In the genomic region with DNA sequence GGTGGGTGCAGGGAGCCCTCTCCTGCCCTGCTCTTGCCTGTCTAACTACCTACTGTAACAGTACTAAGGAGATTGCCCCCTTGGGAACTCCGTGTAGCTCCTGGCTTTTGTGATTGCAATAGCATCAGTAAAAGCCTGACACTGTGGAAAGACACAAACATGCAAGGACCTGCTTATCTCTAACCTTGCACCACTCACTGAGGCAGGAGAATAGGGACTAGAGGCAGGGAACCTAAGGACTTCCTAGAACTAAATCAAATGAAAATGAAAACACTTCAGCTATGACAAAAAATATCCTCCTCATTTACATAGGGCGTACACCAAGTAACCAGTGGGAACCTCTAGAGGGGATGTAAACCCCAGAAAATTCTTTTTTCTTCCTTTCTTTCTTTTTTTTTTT, we compare ENCODE assay signal across 26 cellular contexts. TPM values are rescaled to one million over a fixed set of nuclear protein-coding genes. Genes with fewer than 3 reads are reported as not detected.
DNase-seq lines count a peak whose midpoint lies in the region; ATAC-seq, FAIRE-seq and TF ChIP-seq lines count a peak whose summit lies in the region.
"Had no signal": no experiment of that assay in that cellular context is flagged by ENCODE, and none has a peak within 500 bp of the region (broad histone marks: within the 10 kb centered on the region; RNA-seq: fewer than 3 reads in every experiment).

No MANE protein-coding gene starts in this region.

- ATAC-seq in left colon = no peak
- ATAC-seq: activated CD8-positive, alpha-beta memory T cell treated with anti-CD3 and anti-CD28 coated beads, Interleukin-2, amount 10 ng/mL, durations not matched to agents 7 days and 5 days; activated naive CD8-positive, alpha-beta T cell treated with anti-CD3 and anti-CD28 coated beads, Interleukin-2, amount 50 U/mL, for 24 hours; heart left ventricle; SK-N-SH treated with all-trans-retinoic acid at 6 μM for 48 hours had no signal

- H3K4me1 ChIP-seq in CD8-positive, alpha-beta memory T cell (ENCODE audit: insufficient read depth, low read length) = no peaks in the 10 kb centered on the region
- H3K4me1 ChIP-seq: colonic mucosa, Peyer's patch had no signal

- no peaks in the 10 kb centered on the region for H3K36me3 Mint-ChIP-seq in CD8-positive, alpha-beta memory T cell
- no peaks in the 10 kb centered on the region for H3K36me3 Mint-ChIP-seq in activated T-cell treated with anti-CD3 and anti-CD28 coated beads, Interleukin-2, amount 50 U/mL, for 24 hours (ENCODE audit: low read depth)
- H3K36me3 Mint-ChIP-seq: activated CD8-positive, alpha-beta memory T cell treated with anti-CD3 and anti-CD28 coated beads, Interleukin-2, amount 10 ng/mL, durations not matched to agents 7 days and 5 days; brain; CD4-positive, alpha-beta memory T cell; immature natural killer cell had no signal

- no peaks in the 10 kb centered on the region for H3K27me3 ChIP-seq in CD8-positive, alpha-beta memory T cell (ENCODE audit: insufficient read depth, low read length, poor library complexity, severe bottlenecking)
- no peaks in the 10 kb centered on the region for H3K27me3 ChIP-seq in bronchial epithelial cell (ENCODE audit: control insufficient read depth, insufficient read depth, low read length)
- H3K27me3 ChIP-seq: colonic mucosa, heart left ventricle, Peyer's patch had no signal

- CTCF ChIA-PET in CD8-positive, alpha-beta memory T cell (lab: Charles Lee) = no interaction called here

- DNase-seq in CD8-positive, alpha-beta memory T cell = no peak
- DNase-seq in NAMALWA (ENCODE audit: low spot score) (peak; percentile 57), bronchial epithelial cell (ENCODE audit: low read depth) (peak; percentile 21), left colon (no peak), RPMI8226 (no peak)
- no peak for DNase-seq in activated T-cell treated with anti-CD3 and anti-CD28 coated beads, Interleukin-2, amount 50 U/mL, for 24 hours
- no peak for DNase-seq in activated naive CD4-positive, alpha-beta T cell treated with anti-CD3 and anti-CD28 coated beads, Interleukin-2, amount 50 U/mL, for 16 hours
- DNase-seq: activated CD8-positive, alpha-beta memory T cell treated with anti-CD3 and anti-CD28 coated beads, Interleukin-2, amount 10 ng/mL, durations not matched to agents 7 days and 5 days; activated naive CD8-positive, alpha-beta T cell treated with anti-CD3 and anti-CD28 coated beads, Interleukin-2, amount 50 U/mL, for 24 hours; CD4-positive, alpha-beta memory T cell; colonic mucosa; DMS53; heart left ventricle; HFFc6; immature natural killer cell; KG1; NCI-H1092; NCI-H2107; NCI-H524 treated with DMSO at 0.1 percent for 48 hours; occipital lobe; Peyer's patch had no signal

- H3K27ac ChIP-seq in CD8-positive, alpha-beta memory T cell (ENCODE audit: low read depth, low read length) = peak overlapping the region; percentile 16
- H3K27ac ChIP-seq: colonic mucosa, heart left ventricle, Peyer's patch, thoracic aorta had no signal

- H3K4me1 Mint-ChIP-seq in CD8-positive, alpha-beta memory T cell = no peaks in the 10 kb centered on the region
- no peaks in the 10 kb centered on the region for H3K4me1 Mint-ChIP-seq in activated T-cell treated with anti-CD3 and anti-CD28 coated beads, Interleukin-2, amount 50 U/mL, for 24 hours (ENCODE audit: low read depth)
- H3K4me1 Mint-ChIP-seq: activated CD8-positive, alpha-beta memory T cell treated with anti-CD3 and anti-CD28 coated beads, Interleukin-2, amount 10 ng/mL, durations not matched to agents 7 days and 5 days; brain; CD4-positive, alpha-beta memory T cell; immature natural killer cell had no signal

- in situ Hi-C loops in GM18951 (cut with MboI; ENCODE audit: low sequenced_read_pairs, unreplicated experiment) = no loop called here

- peak overlapping the region in 1 of 8 donors; percentile 62 for H3K27ac Mint-ChIP-seq in CD8-positive, alpha-beta memory T cell
- H3K27ac Mint-ChIP-seq in activated T-cell treated with anti-CD3 and anti-CD28 coated beads, Interleukin-2, amount 50 U/mL, for 24 hours = no peak overlapping the region
- H3K27ac Mint-ChIP-seq: activated CD8-positive, alpha-beta memory T cell treated with anti-CD3 and anti-CD28 coated beads, Interleukin-2, amount 10 ng/mL, durations not matched to agents 7 days and 5 days; activated naive CD8-positive, alpha-beta T cell treated with anti-CD3 and anti-CD28 coated beads, Interleukin-2, amount 50 U/mL, for 24 hours; activated T-helper 2 cell treated with anti-CD3 and anti-CD28 coated beads, Interferon-gamma antibody, Interleukin-2, Interleukin-4, amounts not matched to agents 10 μg/mL and 5 μg/mL and 100 μg/mL, durations not matched to agents 14 hours and 24 hours and 36 hours; brain; CD4-positive, alpha-beta memory T cell; HFFc6; immature natural killer cell had no signal

- no peaks in the 10 kb centered on the region for H3K36me3 ChIP-seq in CD8-positive, alpha-beta memory T cell (ENCODE audit: insufficient read depth, low read length)
- H3K36me3 ChIP-seq in bronchial epithelial cell (ENCODE audit: control insufficient read depth, insufficient read depth, low read length) = no peaks in the 10 kb centered on the region
- H3K36me3 ChIP-seq: colonic mucosa, heart left ventricle, Peyer's patch, thoracic aorta had no signal

- no peak overlapping the region for H3K4me3 ChIP-seq in CD8-positive, alpha-beta memory T cell (ENCODE audit: low read length)
- no peak overlapping the region for H3K4me3 ChIP-seq in bronchial epithelial cell (ENCODE audit: low read depth, low read length)
- H3K4me3 ChIP-seq: colonic mucosa, heart left ventricle, thoracic aorta had no signal

- POLR2A ChIA-PET in CD8-positive, alpha-beta memory T cell (lab: Charles Lee) = no interaction called here

- H3K9me3 ChIP-seq in CD8-positive, alpha-beta memory T cell (ENCODE audit: low read length) = no peaks in the 10 kb centered on the region
- H3K9me3 ChIP-seq: colonic mucosa, heart left ventricle, Peyer's patch, thoracic aorta had no signal

- FAIRE-seq in bronchial epithelial cell (lab: Jason Lieb, UNC) = no peak

- intact Hi-C loops in left colon (cut with DNase I, micrococcal nuclease) = no loop called here

- TF ChIP-seq POLR2A in GM18951 (IDR thresholded peaks at IDR 0.05; ENCODE audit: extremely low read depth, insufficient read depth, insufficient read length) = peak; percentile 20

- H3K4me3 Mint-ChIP-seq in CD8-positive, alpha-beta memory T cell = no peak overlapping the region
- H3K4me3 Mint-ChIP-seq in activated T-cell treated with anti-CD3 and anti-CD28 coated beads, Interleukin-2, amount 50 U/mL, for 24 hours = no peak overlapping the region
- H3K4me3 Mint-ChIP-seq: activated CD8-positive, alpha-beta memory T cell treated with anti-CD3 and anti-CD28 coated beads, Interleukin-2, amount 10 ng/mL, durations not matched to agents 7 days and 5 days; activated naive CD8-positive, alpha-beta T cell treated with anti-CD3 and anti-CD28 coated beads, Interleukin-2, amount 50 U/mL, for 24 hours; brain; CD4-positive, alpha-beta memory T cell; HFFc6; immature natural killer cell had no signal

- no peaks in the 10 kb centered on the region for H3K9me3 Mint-ChIP-seq in CD8-positive, alpha-beta memory T cell
- H3K9me3 Mint-ChIP-seq in activated T-cell treated with anti-CD3 and anti-CD28 coated beads, Interleukin-2, amount 50 U/mL, for 24 hours = no peaks in the 10 kb centered on the region
- H3K9me3 Mint-ChIP-seq: activated naive CD8-positive, alpha-beta T cell treated with anti-CD3 and anti-CD28 coated beads, Interleukin-2, amount 50 U/mL, for 24 hours; activated T-helper 2 cell treated with anti-CD3 and anti-CD28 coated beads, Interferon-gamma antibody, Interleukin-2, Interleukin-4, amounts not matched to agents 10 μg/mL and 5 μg/mL and 100 μg/mL, durations not matched to agents 14 hours and 24 hours and 36 hours; CD4-positive, alpha-beta memory T cell; HFFc6; immature natural killer cell had no signal

- H3K27me3 Mint-ChIP-seq in CD8-positive, alpha-beta memory T cell = no peaks in the 10 kb centered on the region
- H3K27me3 Mint-ChIP-seq in activated T-cell treated with anti-CD3 and anti-CD28 coated beads, Interleukin-2, amount 50 U/mL, for 24 hours = no peaks in the 10 kb centered on the region
- H3K27me3 Mint-ChIP-seq: activated CD8-positive, alpha-beta memory T cell treated with anti-CD3 and anti-CD28 coated beads, Interleukin-2, amount 10 ng/mL, durations not matched to agents 7 days and 5 days; activated naive CD8-positive, alpha-beta T cell treated with anti-CD3 and anti-CD28 coated beads, Interleukin-2, amount 50 U/mL, for 24 hours; CD4-positive, alpha-beta memory T cell had no signal

- TF ChIP-seq CTCF in bronchial epithelial cell (IDR thresholded peaks at IDR 0.05; ENCODE audit: insufficient read depth, low read length, severe bottlenecking) = no peak

RNA-seq across cellular contexts. Expression of gene TUBA1A, which starts 28.5 kb away (rescaled TPM):
- 10 to 100 TPM; 67.8 to 70.4 TPM for total RNA-seq in CD8-positive, alpha-beta memory T cell
- 167 TPM for polyA plus RNA-seq in CD8-positive, alpha-beta memory T cell
- total RNA-seq in bronchial epithelial cell (8.2 and 17.3 TPM in 2 replicates), left colon (10 to 100 TPM; 12.8 to 57.7 TPM)

RNA-seq across cellular contexts. Expression of gene TUBA1B, which starts 29.2 kb away (rescaled TPM):
- 1,000 to 10,000 TPM; 2,435 to 2,464 TPM for total RNA-seq in CD8-positive, alpha-beta memory T cell
- 378 TPM for polyA plus RNA-seq in CD8-positive, alpha-beta memory T cell
- total RNA-seq in bronchial epithelial cell (253 and 317 TPM in 2 replicates), left colon (100 to 1,000 TPM; 298 to 454 TPM)

RNA-seq across cellular contexts. Expression of gene LMBR1L, which starts 49.8 kb away (rescaled TPM):
- 10 to 100 TPM; 47.2 to 48.7 TPM for total RNA-seq in CD8-positive, alpha-beta memory T cell
- 37.6 TPM for polyA plus RNA-seq in CD8-positive, alpha-beta memory T cell
- total RNA-seq in bronchial epithelial cell (24.0 and 26.6 TPM in 2 replicates), left colon (10 to 100 TPM; 44.7 to 49.6 TPM)

Comparison
In these comparisons a context has a peak if more than half of its experiments do, and no peak if none do; other contexts are left out.
1. DNase-seq: peak in NAMALWA (single experiment) and bronchial epithelial cell (single experiment); none in CD8-positive, alpha-beta memory T cell (0 of 5), left colon (0 of 2), activated T-cell treated with anti-CD3 and anti-CD28 coated beads, Interleukin-2, amount 50 U/mL, for 24 hours (single experiment), activated naive CD4-positive, alpha-beta T cell treated with anti-CD3 and anti-CD28 coated beads, Interleukin-2, amount 50 U/mL, for 16 hours (single experiment) and RPMI8226 (single experiment).